29 cellular contexts compared by ENCODE assay signal in the genomic region with DNA sequence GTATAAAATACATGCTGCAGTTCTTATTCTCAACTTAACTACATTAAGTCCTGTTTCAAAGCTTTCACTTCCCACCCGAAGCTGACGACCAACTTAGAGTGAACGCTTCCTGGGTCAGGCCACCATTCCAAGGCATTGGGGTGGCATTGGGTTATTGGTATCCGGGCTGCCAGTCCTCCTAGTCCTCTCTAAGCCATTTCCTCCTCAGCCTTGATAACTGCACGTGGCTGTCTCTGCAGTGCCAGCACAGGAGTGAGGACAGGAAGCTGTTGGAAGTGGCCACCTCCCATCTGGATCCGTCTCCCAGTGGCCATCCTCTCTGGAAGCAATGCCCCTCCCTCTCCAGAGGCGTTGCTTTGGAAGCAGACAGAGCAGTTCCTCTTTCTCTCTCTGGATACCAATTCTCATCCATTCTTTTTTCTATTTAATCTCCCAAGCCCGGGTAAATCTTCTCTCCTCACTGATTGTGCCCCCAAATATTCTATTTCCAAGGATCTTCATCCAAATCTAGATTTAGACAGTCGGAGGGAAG.
"Had no signal": no experiment of that assay in that cellular context is flagged by ENCODE, and none has a peak within 500 bp of the region (broad histone marks: within the 10 kb centered on the region; RNA-seq: fewer than 3 reads in every experiment).

No MANE protein-coding gene starts in this region.

- DNase-seq: activated CD4-positive, alpha-beta memory T cell treated with anti-CD3 and anti-CD28 coated beads for 36 hours; activated CD4-positive, alpha-beta T cell treated with anti-CD3 and anti-CD28 coated beads, Interleukin-2, amount 10 ng/mL, durations not matched to agents 7 days and 5 days; activated CD8-positive, alpha-beta memory T cell treated with anti-CD3 and anti-CD28 coated beads, Interleukin-2, amount 50 U/mL, for 4 hours; activated naive CD4-positive, alpha-beta T cell treated with anti-CD3 and anti-CD28 coated beads, Interleukin-2, amount 50 U/mL, for 16 hours; activated naive CD8-positive, alpha-beta T cell treated with anti-CD3 and anti-CD28 coated beads for 36 hours; activated T-cell treated with anti-CD3 and anti-CD28 coated beads for 4 hours; activated T-cell treated with anti-CD3 and anti-CD28 coated beads, Interleukin-2, amount 50 U/mL, for 4 hours; amniotic stem cell; aorta; brain microvascular endothelial cell; central memory CD4-positive, alpha-beta T cell; Karpas-422; KBM-7; NCI-H1105 treated with DMSO at 0.1 percent for 48 hours; NCI-H1436 treated with DMSO at 0.1 percent for 48 hours; NCI-H1930; NCI-H2081 treated with DMSO at 0.1 percent for 48 hours; NCI-H226; NCI-H446 treated with DMSO at 0.1 percent for 48 hours; NCI-H524; NCI-H69; NCI-H82; SHP77; SJCRH30 had no signal

- H3K4me3 ChIP-seq: SJCRH30, SK-N-MC had no signal

- H3K4me3 Mint-ChIP-seq: activated CD4-positive, alpha-beta memory T cell treated with anti-CD3 and anti-CD28 coated beads for 36 hours; activated CD4-positive, alpha-beta T cell treated with anti-CD3 and anti-CD28 coated beads, Interleukin-2, amount 10 ng/mL, durations not matched to agents 7 days and 5 days; activated naive CD8-positive, alpha-beta T cell treated with anti-CD3 and anti-CD28 coated beads for 36 hours; activated T-cell treated with anti-CD3 and anti-CD28 coated beads, Interleukin-2, amount 50 U/mL, for 4 hours; activated T-helper 1 cell treated with anti-CD3 and anti-CD28 coated beads, Interleukin-12 subunit alpha, Interleukin-12 subunit beta, Interleukin-2, Interleukin-4 antibody, amounts not matched to agents 30 ng/mL and 10 ng/mL and 1 ng/mL, durations not matched to agents 14 hours and 24 hours and 36 hours; T-helper 1 cell treated with Interleukin-12 subunit alpha and Interleukin-12 subunit beta and Interleukin-4 antibody, amounts not matched to agents 30 μg/mL and 1 μg/mL, for 36 hours; T-helper 2 cell treated with Interferon-gamma antibody and Interleukin-4, amounts not matched to agents 5 μg/mL and 100 μg/mL, for 36 hours had no signal

- ATAC-seq: activated T-cell treated with anti-CD3 and anti-CD28 coated beads, Interleukin-2, amount 50 U/mL, for 4 hours; Panc1 had no signal

- H3K36me3 Mint-ChIP-seq: activated CD4-positive, alpha-beta memory T cell treated with anti-CD3 and anti-CD28 coated beads for 36 hours; activated naive CD8-positive, alpha-beta T cell treated with anti-CD3 and anti-CD28 coated beads for 36 hours had no signal

- H3K9me3 ChIP-seq: SJCRH30 had no signal

- H3K27me3 ChIP-seq: brain microvascular endothelial cell, SJCRH30 had no signal

- H3K36me3 ChIP-seq: brain microvascular endothelial cell, SJCRH30 had no signal

- H3K27ac ChIP-seq: brain microvascular endothelial cell, SJCRH30, SK-N-MC had no signal

- H3K27ac Mint-ChIP-seq: activated CD4-positive, alpha-beta memory T cell treated with anti-CD3 and anti-CD28 coated beads for 36 hours; activated CD4-positive, alpha-beta T cell treated with anti-CD3 and anti-CD28 coated beads, Interleukin-2, amount 10 ng/mL, durations not matched to agents 7 days and 5 days; activated naive CD8-positive, alpha-beta T cell treated with anti-CD3 and anti-CD28 coated beads for 36 hours; activated T-helper 1 cell treated with anti-CD3 and anti-CD28 coated beads, Interleukin-12 subunit alpha, Interleukin-12 subunit beta, Interleukin-2, Interleukin-4 antibody, amounts not matched to agents 30 ng/mL and 10 ng/mL and 1 ng/mL, durations not matched to agents 14 hours and 24 hours and 36 hours; T-helper 1 cell treated with Interleukin-12 subunit alpha and Interleukin-12 subunit beta and Interleukin-4 antibody, amounts not matched to agents 30 μg/mL and 1 μg/mL, for 36 hours; T-helper 2 cell treated with Interferon-gamma antibody and Interleukin-4, amounts not matched to agents 5 μg/mL and 100 μg/mL, for 36 hours had no signal

- H3K27me3 Mint-ChIP-seq: activated CD4-positive, alpha-beta T cell treated with anti-CD3 and anti-CD28 coated beads, Interleukin-2, amount 10 ng/mL, durations not matched to agents 7 days and 5 days; activated naive CD8-positive, alpha-beta T cell treated with anti-CD3 and anti-CD28 coated beads for 36 hours had no signal

- H3K4me1 Mint-ChIP-seq: activated CD4-positive, alpha-beta T cell treated with anti-CD3 and anti-CD28 coated beads, Interleukin-2, amount 10 ng/mL, durations not matched to agents 7 days and 5 days; activated naive CD8-positive, alpha-beta T cell treated with anti-CD3 and anti-CD28 coated beads for 36 hours had no signal

- H3K9me3 Mint-ChIP-seq: activated CD4-positive, alpha-beta T cell treated with anti-CD3 and anti-CD28 coated beads, Interleukin-2, amount 10 ng/mL, durations not matched to agents 7 days and 5 days; activated naive CD8-positive, alpha-beta T cell treated with anti-CD3 and anti-CD28 coated beads for 36 hours; T-helper 1 cell treated with Interleukin-12 subunit alpha and Interleukin-12 subunit beta and Interleukin-4 antibody, amounts not matched to agents 30 μg/mL and 1 μg/mL, for 36 hours; T-helper 2 cell treated with Interferon-gamma antibody and Interleukin-4, amounts not matched to agents 5 μg/mL and 100 μg/mL, for 36 hours had no signal
